In genomic region chr16:87451563-87452210, GRCh38 we compare ENCODE assay signal across 16 cellular contexts.
"Had no signal": no experiment of that assay in that cellular context is flagged by ENCODE, and none has a peak within 500 bp of the region (broad histone marks: within the 10 kb centered on the region; RNA-seq: fewer than 3 reads in every experiment).

No MANE protein-coding gene starts in this region.

- H3K27me3 Mint-ChIP-seq: activated CD8-positive, alpha-beta T cell treated with anti-CD3 and anti-CD28 coated beads for 36 hours; activated naive CD4-positive, alpha-beta T cell treated with anti-CD3 and anti-CD28 coated beads, Interleukin-2, amount 10 ng/mL, durations not matched to agents 7 days and 5 days had no signal

- H3K27ac Mint-ChIP-seq: activated CD8-positive, alpha-beta T cell treated with anti-CD3 and anti-CD28 coated beads for 36 hours; activated naive CD4-positive, alpha-beta T cell treated with anti-CD3 and anti-CD28 coated beads, Interleukin-2, amount 10 ng/mL, durations not matched to agents 7 days and 5 days; activated T-cell treated with anti-CD3 and anti-CD28 coated beads, Interleukin-2, amount 50 U/mL, for 72 hours had no signal

- H3K27me3 ChIP-seq: esophagus muscularis mucosa, stomach had no signal

- H3K9me3 ChIP-seq: esophagus muscularis mucosa, mucosa of descending colon, stomach, thoracic aorta had no signal

- ATAC-seq: activated CD8-positive, alpha-beta T cell treated with anti-CD3 and anti-CD28 coated beads for 36 hours; activated T-cell treated with anti-CD3 and anti-CD28 coated beads, Interleukin-2, amount 50 U/mL, for 72 hours; mucosa of descending colon had no signal

- H3K27ac ChIP-seq: esophagus muscularis mucosa, skin epidermis, stomach, thoracic aorta, WERI-Rb-1 had no signal

- H3K4me3 ChIP-seq: esophagus muscularis mucosa, mucosa of descending colon, skin epidermis, stomach, thoracic aorta had no signal

- H3K4me1 Mint-ChIP-seq: activated naive CD4-positive, alpha-beta T cell treated with anti-CD3 and anti-CD28 coated beads, Interleukin-2, amount 10 ng/mL, durations not matched to agents 7 days and 5 days had no signal

- H3K9me3 Mint-ChIP-seq: activated CD8-positive, alpha-beta T cell treated with anti-CD3 and anti-CD28 coated beads for 36 hours; activated naive CD4-positive, alpha-beta T cell treated with anti-CD3 and anti-CD28 coated beads, Interleukin-2, amount 10 ng/mL, durations not matched to agents 7 days and 5 days; activated T-cell treated with anti-CD3 and anti-CD28 coated beads, Interleukin-2, amount 50 U/mL, for 72 hours; immature natural killer cell had no signal

- H3K4me3 Mint-ChIP-seq: activated CD8-positive, alpha-beta T cell treated with anti-CD3 and anti-CD28 coated beads for 36 hours; activated naive CD4-positive, alpha-beta T cell treated with anti-CD3 and anti-CD28 coated beads, Interleukin-2, amount 10 ng/mL, durations not matched to agents 7 days and 5 days; activated T-cell treated with anti-CD3 and anti-CD28 coated beads, Interleukin-2, amount 50 U/mL, for 72 hours; immature natural killer cell had no signal

- DNase-seq: activated CD4-positive, alpha-beta T cell treated with anti-CD3 and anti-CD28 coated beads for 4 hours; activated CD8-positive, alpha-beta memory T cell treated with anti-CD3 and anti-CD28 coated beads, Interleukin-2, amount 50 U/mL, for 4 hours; activated CD8-positive, alpha-beta T cell treated with anti-CD3 and anti-CD28 coated beads for 36 hours; activated naive CD4-positive, alpha-beta T cell treated with anti-CD3 and anti-CD28 coated beads, Interleukin-2, amount 10 ng/mL, durations not matched to agents 7 days and 5 days; activated T-cell treated with anti-CD3 and anti-CD28 coated beads, Interleukin-2, amount 50 U/mL, for 72 hours; dermis blood vessel endothelial cell; foreskin fibroblast; immature natural killer cell; mammary epithelial cell; mucosa of descending colon; stimulated activated CD4-positive, alpha-beta T cell treated with anti-CD3 and anti-CD28 coated beads, Interleukin-4, amount 100 ng/mL, for 4 hours; stomach; WERI-Rb-1 had no signal
